In genomic region chr5:39800202-39800601, GRCh38 we compare ENCODE assay signal across 29 cellular contexts.
"Had no signal": no experiment of that assay in that cellular context is flagged by ENCODE, and none has a peak within 500 bp of the region (broad histone marks: within the 10 kb centered on the region; RNA-seq: fewer than 3 reads in every experiment).

No MANE protein-coding gene starts in this region.

- ATAC-seq: activated CD8-positive, alpha-beta memory T cell treated with anti-CD3 and anti-CD28 coated beads, Interleukin-2, amount 10 ng/mL, durations not matched to agents 7 days and 5 days; activated CD8-positive, alpha-beta T cell treated with anti-CD3 and anti-CD28 coated beads for 36 hours; natural killer cell treated with Interleukin-12 subunit alpha and Interleukin-12 subunit beta and Interleukin-15 and Interleukin-18, amount 100 ng/mL, for 72 hours had no signal

- DNase-seq: activated CD4-positive, alpha-beta T cell treated with anti-CD3 and anti-CD28 coated beads, Interleukin-2, amount 10 ng/mL, durations not matched to agents 7 days and 5 days; activated CD8-positive, alpha-beta memory T cell treated with anti-CD3 and anti-CD28 coated beads, Interleukin-2, amount 10 ng/mL, durations not matched to agents 7 days and 5 days; activated CD8-positive, alpha-beta T cell treated with anti-CD3 and anti-CD28 coated beads for 36 hours; activated effector memory CD4-positive, alpha-beta T cell treated with anti-CD3 and anti-CD28 coated beads, Interleukin-2, amount 50 U/mL, for 16 hours; activated naive CD4-positive, alpha-beta T cell treated with anti-CD3 and anti-CD28 coated beads, Interleukin-2, amount 10 ng/mL, durations not matched to agents 7 days and 5 days; activated T-cell treated with anti-CD3 and anti-CD28 coated beads for 4 hours; amygdala; brain microvascular endothelial cell; caudate nucleus; dermis blood vessel endothelial cell; effector CD8-positive, alpha-beta T cell; erythroblast; foreskin fibroblast; glutamatergic neuron; kidney glomerular epithelial cell; left ventricle myocardium inferior; mammary epithelial cell; nucleus accumbens; posterior cingulate gyrus; sigmoid colon; stimulated activated CD4-positive, alpha-beta T cell treated with anti-CD3 and anti-CD28 coated beads, Interleukin-4, amount 100 ng/mL, for 1 hour; stimulated activated naive CD4-positive, alpha-beta T cell; T-helper 1 cell; testis; trophoblast cell; uterus had no signal

- H3K27me3 ChIP-seq: brain microvascular endothelial cell, hepatocyte, sigmoid colon, testis, uterus had no signal

- H3K4me3 Mint-ChIP-seq: activated CD4-positive, alpha-beta T cell treated with anti-CD3 and anti-CD28 coated beads, Interleukin-2, amount 10 ng/mL, durations not matched to agents 7 days and 5 days; activated CD8-positive, alpha-beta memory T cell treated with anti-CD3 and anti-CD28 coated beads, Interleukin-2, amount 10 ng/mL, durations not matched to agents 7 days and 5 days; activated CD8-positive, alpha-beta T cell treated with anti-CD3 and anti-CD28 coated beads for 36 hours; activated naive CD4-positive, alpha-beta T cell treated with anti-CD3 and anti-CD28 coated beads, Interleukin-2, amount 10 ng/mL, durations not matched to agents 7 days and 5 days; mesothelial cell of epicardium; natural killer cell treated with Interleukin-12 subunit alpha and Interleukin-12 subunit beta and Interleukin-15 and Interleukin-18, amount 100 ng/mL, for 72 hours had no signal

- H3K4me3 ChIP-seq: hepatocyte, left ventricle myocardium inferior, sigmoid colon, testis, uterus had no signal

- H2AFZ ChIP-seq: hepatocyte had no signal

- H3K27me3 Mint-ChIP-seq: activated naive CD4-positive, alpha-beta T cell treated with anti-CD3 and anti-CD28 coated beads, Interleukin-2, amount 10 ng/mL, durations not matched to agents 7 days and 5 days had no signal

- H3K9me3 Mint-ChIP-seq: activated CD4-positive, alpha-beta T cell treated with anti-CD3 and anti-CD28 coated beads, Interleukin-2, amount 10 ng/mL, durations not matched to agents 7 days and 5 days; activated CD8-positive, alpha-beta T cell treated with anti-CD3 and anti-CD28 coated beads for 36 hours; activated naive CD4-positive, alpha-beta T cell treated with anti-CD3 and anti-CD28 coated beads, Interleukin-2, amount 10 ng/mL, durations not matched to agents 7 days and 5 days; mesothelial cell of epicardium; natural killer cell treated with Interleukin-12 subunit alpha and Interleukin-12 subunit beta and Interleukin-15 and Interleukin-18, amount 100 ng/mL, for 72 hours had no signal

- H3K9me3 ChIP-seq: left ventricle myocardium inferior, sigmoid colon, testis, uterus had no signal

- H3K36me3 ChIP-seq: brain microvascular endothelial cell, left ventricle myocardium inferior, sigmoid colon, uterus had no signal

- H3K4me1 ChIP-seq: left ventricle myocardium inferior, testis, uterus had no signal

- H3K36me3 Mint-ChIP-seq: activated CD8-positive, alpha-beta memory T cell treated with anti-CD3 and anti-CD28 coated beads, Interleukin-2, amount 10 ng/mL, durations not matched to agents 7 days and 5 days; activated naive CD4-positive, alpha-beta T cell treated with anti-CD3 and anti-CD28 coated beads, Interleukin-2, amount 10 ng/mL, durations not matched to agents 7 days and 5 days; mesothelial cell of epicardium; natural killer cell treated with Interleukin-12 subunit alpha and Interleukin-12 subunit beta and Interleukin-15 and Interleukin-18, amount 100 ng/mL, for 72 hours had no signal

- H3K4me1 Mint-ChIP-seq: activated CD4-positive, alpha-beta T cell treated with anti-CD3 and anti-CD28 coated beads, Interleukin-2, amount 10 ng/mL, durations not matched to agents 7 days and 5 days; activated CD8-positive, alpha-beta memory T cell treated with anti-CD3 and anti-CD28 coated beads, Interleukin-2, amount 10 ng/mL, durations not matched to agents 7 days and 5 days; activated naive CD4-positive, alpha-beta T cell treated with anti-CD3 and anti-CD28 coated beads, Interleukin-2, amount 10 ng/mL, durations not matched to agents 7 days and 5 days had no signal

- H3K79me2 ChIP-seq: hepatocyte had no signal

- H3K4me2 ChIP-seq: hepatocyte had no signal

- H3K27ac Mint-ChIP-seq: activated CD4-positive, alpha-beta T cell treated with anti-CD3 and anti-CD28 coated beads, Interleukin-2, amount 10 ng/mL, durations not matched to agents 7 days and 5 days; activated CD8-positive, alpha-beta memory T cell treated with anti-CD3 and anti-CD28 coated beads, Interleukin-2, amount 10 ng/mL, durations not matched to agents 7 days and 5 days; activated CD8-positive, alpha-beta T cell treated with anti-CD3 and anti-CD28 coated beads for 36 hours; activated naive CD4-positive, alpha-beta T cell treated with anti-CD3 and anti-CD28 coated beads, Interleukin-2, amount 10 ng/mL, durations not matched to agents 7 days and 5 days; mesothelial cell of epicardium; natural killer cell treated with Interleukin-12 subunit alpha and Interleukin-12 subunit beta and Interleukin-15 and Interleukin-18, amount 100 ng/mL, for 72 hours had no signal

- H3K27ac ChIP-seq: brain microvascular endothelial cell, hepatocyte, left ventricle myocardium inferior, testis, uterus had no signal
